Comparison of ENCODE assay signal across 18 cellular contexts in the genomic region with DNA sequence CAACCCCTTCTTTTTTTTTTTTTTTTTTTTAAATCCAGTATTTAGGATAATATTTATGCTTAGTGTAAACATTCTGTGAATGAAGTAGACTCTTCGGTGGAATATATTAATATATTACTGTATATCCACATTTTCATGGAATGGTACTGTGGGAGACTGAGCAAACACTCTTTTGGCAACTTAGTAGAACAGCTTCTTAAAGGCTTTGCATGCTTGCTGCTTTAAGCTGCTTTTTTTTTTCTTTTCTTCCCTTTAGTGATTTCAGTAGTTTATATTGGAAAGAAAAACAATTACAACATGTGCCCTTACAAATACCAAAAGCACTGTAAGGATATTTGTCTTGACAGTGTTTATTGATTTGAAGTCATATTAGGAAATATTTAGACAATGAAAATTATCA.
A peak's percentile ranks its signal among the peaks of the same experiment; 100 is the strongest.
DNase-seq lines count a peak whose midpoint lies in the region; ATAC-seq, FAIRE-seq and TF ChIP-seq lines count a peak whose summit lies in the region.
"Had no signal": no experiment of that assay in that cellular context is flagged by ENCODE, and none has a peak within 500 bp of the region (broad histone marks: within the 10 kb centered on the region; RNA-seq: fewer than 3 reads in every experiment).

No MANE protein-coding gene starts in this region.

- TF ChIP-seq CTCF in A549 (IDR thresholded peaks at IDR 0.05) = no peak
- TF ChIP-seq CTCF in VCaP (conservative IDR thresholded peaks at IDR 0.05) = no peak

- CTCF ChIA-PET in A549 (lab: Yijun Ruan, JAX) = no interaction called here

- no peak overlapping the region for H3K4me3 ChIP-seq in A549
- H3K4me3 ChIP-seq: BLaER1 treated with 17β-estradiol and CSF1 and Interleukin-3, amounts not matched to agents 10 nM and 100 nM; GM12878; GM23248; HAP-1 had no signal

- FAIRE-seq in A549 (lab: Jason Lieb, UNC) = peak; percentile 72
- FAIRE-seq: D721Med, GM12878, HTR-8/SVneo had no signal

- peaks cover 54% of the 10 kb centered on the region for H3K4me1 ChIP-seq in A549
- H3K4me1 ChIP-seq: BLaER1 treated with 17β-estradiol and CSF1 and Interleukin-3, amounts not matched to agents 10 nM and 100 nM; HAP-1 had no signal

- no peaks in the 10 kb centered on the region for H3K9me3 ChIP-seq in A549
- H3K9me3 ChIP-seq: BLaER1 treated with 17β-estradiol and CSF1 and Interleukin-3, amounts not matched to agents 10 nM and 100 nM; HAP-1 had no signal

- DNase-seq in A549 (ENCODE audit: low read depth in 1 of 2, low spot score in 1 of 2) = peak in 1 of 2 experiments; percentile 22
- peak; percentile 84 for DNase-seq in DMS53 treated with DMSO at 0.1 percent for 48 hours (lab: John Stamatoyannopoulos, UW; ENCODE audit: unreplicated experiment)
- DNase-seq in GM19240 (ENCODE audit: insufficient read length, low spot score) = no peak
- DNase-seq in AML-193 (lab: John Stamatoyannopoulos, UW) = no peak
- DNase-seq: CD4-positive, CD25-positive, alpha-beta regulatory T cell; CD8-positive, alpha-beta memory T cell; COR-L47; DMS79 treated with DMSO at 0.1 percent for 48 hours; Karpas-422; KBM-7 had no signal

- ATAC-seq in A549 = peak in 1 of 2 experiments; percentile 32; a peak in 1 of 6 replicates
- no peak for ATAC-seq in GM21737 (IDR thresholded peaks at IDR 0.05; ENCODE audit: unreplicated experiment)
- ATAC-seq: GM12878 had no signal

- no peak for TF ChIP-seq RAD21 in A549 (conservative IDR thresholded peaks at IDR 0.05 in 1 of 2, IDR thresholded peaks at IDR 0.05 in 1 of 2)

- no peak for TF ChIP-seq EP300 in A549 (IDR thresholded peaks at IDR 0.05)

- 0% methylated on average over 1 of the region's 1 CpG for WGBS in A549 (ENCODE audit: missing lambda C conversion rate)

- TF ChIP-seq POLR2A in A549 (IDR thresholded peaks at IDR 0.05; ENCODE audit: low read length) = no peak

- H3K27ac ChIP-seq in A549 (no peak overlapping the region), VCaP (peak overlapping the region; percentile 32)
- H3K27ac ChIP-seq: BLaER1 treated with 17β-estradiol and CSF1 and Interleukin-3, amounts not matched to agents 10 nM and 100 nM; GM23248 had no signal

- H3K4me2 ChIP-seq in A549 = peak overlapping the region; percentile 40
- H3K4me2 ChIP-seq: BLaER1 treated with 17β-estradiol and CSF1 and Interleukin-3, amounts not matched to agents 10 nM and 100 nM had no signal

- POLR2A ChIA-PET in A549 (lab: Yijun Ruan, JAX) = no interaction called here

TF ChIP-seq in A549, 52 proteins besides CTCF, POLR2A, EP300 and RAD21:
- no peak for TF ChIP-seq SREBF2 (IDR thresholded peaks at IDR 0.05)
- TF ChIP-seq NPAS2 (CRISPR knock-in tag; IDR thresholded peaks at IDR 0.05; ENCODE audit: borderline replicate concordance) = no peak
- TF ChIP-seq, protein P1, sequence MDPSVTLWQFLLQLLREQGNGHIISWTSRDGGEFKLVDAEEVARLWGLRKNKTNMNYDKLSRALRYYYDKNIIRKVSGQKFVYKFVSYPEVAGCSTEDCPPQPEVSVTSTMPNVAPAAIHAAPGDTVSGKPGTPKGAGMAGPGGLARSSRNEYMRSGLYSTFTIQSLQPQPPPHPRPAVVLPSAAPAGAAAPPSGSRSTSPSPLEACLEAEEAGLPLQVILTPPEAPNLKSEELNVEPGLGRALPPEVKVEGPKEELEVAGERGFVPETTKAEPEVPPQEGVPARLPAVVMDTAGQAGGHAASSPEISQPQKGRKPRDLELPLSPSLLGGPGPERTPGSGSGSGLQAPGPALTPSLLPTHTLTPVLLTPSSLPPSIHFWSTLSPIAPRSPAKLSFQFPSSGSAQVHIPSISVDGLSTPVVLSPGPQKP (IDR thresholded peaks at IDR 0.05; ENCODE audit: low read depth, low read length) = no peak
